ENCODE assay signal across 8 cellular contexts in genomic region chr6:127737009-127737486, GRCh38.
A peak's percentile ranks its signal among the peaks of the same experiment; 100 is the strongest.
DNase-seq lines count a peak whose midpoint lies in the region.

No MANE protein-coding gene starts in this region.

- H3K4me3 Mint-ChIP-seq in activated naive CD4-positive, alpha-beta T cell treated with anti-CD3 and anti-CD28 coated beads, Interleukin-2, amount 50 U/mL, for 24 hours, result no peak overlapping the region

- H3K9me3 Mint-ChIP-seq in activated naive CD4-positive, alpha-beta T cell treated with anti-CD3 and anti-CD28 coated beads, Interleukin-2, amount 50 U/mL, for 24 hours, result no peaks in the 10 kb centered on the region

- H3K27ac Mint-ChIP-seq in activated naive CD4-positive, alpha-beta T cell treated with anti-CD3 and anti-CD28 coated beads, Interleukin-2, amount 50 U/mL, for 24 hours, result peak overlapping the region; percentile 81

- H3K27me3 Mint-ChIP-seq in activated naive CD4-positive, alpha-beta T cell treated with anti-CD3 and anti-CD28 coated beads, Interleukin-2, amount 50 U/mL, for 24 hours, result no peaks in the 10 kb centered on the region

- DNase-seq in activated T-cell treated with anti-CD3 and anti-CD28 coated beads for 24 hours (ENCODE audit: low read depth) (peak; percentile 14), H4 (ENCODE audit: low spot score) (peak; percentile 69), KG1 (lab: John Stamatoyannopoulos, UW) (peak; percentile 14), NOMO-1 treated with dmso at 0.1 percent for 144 hours (lab: John Stamatoyannopoulos, UW; ENCODE audit: unreplicated experiment) (peak; percentile 5), glomerular visceral epithelial cell (ENCODE audit: extremely low spot score) (peak; percentile 70), renal cortical epithelial cell (ENCODE audit: low read depth) (peak; percentile 71)
- no peak for DNase-seq in activated T-cell treated with anti-CD3 and anti-CD28 coated beads, Interleukin-2, amount 50 U/mL, for 1 hour

- peaks cover 8% of the 10 kb centered on the region for H3K36me3 Mint-ChIP-seq in activated naive CD4-positive, alpha-beta T cell treated with anti-CD3 and anti-CD28 coated beads, Interleukin-2, amount 50 U/mL, for 24 hours

- H3K4me1 Mint-ChIP-seq in activated naive CD4-positive, alpha-beta T cell treated with anti-CD3 and anti-CD28 coated beads, Interleukin-2, amount 50 U/mL, for 24 hours, result peaks cover 71% of the 10 kb centered on the region
